In the genomic region with DNA sequence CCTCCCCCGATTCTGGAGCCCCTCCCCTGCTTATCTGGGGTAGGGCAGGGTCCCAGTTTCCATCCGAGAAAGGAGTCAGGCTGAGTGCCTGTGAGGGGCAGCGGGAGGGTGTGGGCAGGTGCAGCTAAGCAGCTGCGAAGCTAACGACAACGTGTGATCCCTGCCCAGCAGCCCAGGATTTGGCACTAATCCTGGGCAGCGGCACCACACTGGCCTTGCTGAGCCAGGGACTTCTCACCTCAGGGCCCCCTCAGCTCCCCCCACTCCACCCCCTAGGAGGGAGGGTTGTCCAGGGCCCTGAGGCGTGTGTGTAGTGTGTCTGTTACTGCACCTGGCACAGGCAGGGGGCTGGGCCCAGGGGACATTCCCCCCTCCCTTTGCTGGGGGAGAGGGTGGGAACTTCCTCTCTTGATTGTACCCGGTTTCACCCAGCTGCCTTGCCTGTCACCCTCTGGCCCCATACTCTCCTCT, we compare ENCODE assay signal across 10 cellular contexts. TPM values are rescaled to one million over a fixed set of nuclear protein-coding genes. Genes with fewer than 3 reads are reported as not detected.
A peak's percentile ranks its signal among the peaks of the same experiment; 100 is the strongest.
DNase-seq lines count a peak whose midpoint lies in the region; ATAC-seq lines count a peak whose summit lies in the region.
"Had no signal": no experiment of that assay in that cellular context is flagged by ENCODE, and none has a peak within 500 bp of the region (broad histone marks: within the 10 kb centered on the region; RNA-seq: fewer than 3 reads in every experiment).

No MANE protein-coding gene starts in this region.

- H3K27ac ChIP-seq in urinary bladder (ENCODE audit: low read depth), result peak overlapping the region; percentile 73
- H3K27ac ChIP-seq: pancreas had no signal

- H3K36me3 ChIP-seq in urinary bladder (ENCODE audit: insufficient read depth), result no peaks in the 10 kb centered on the region

- intact Hi-C loops in left ventricle myocardium superior (cut with micrococcal nuclease), result loop anchor here (5.0 kb wide), 1 partner anchor 54 kb away; no protein-coding TSS in a partner anchor

- H3K4me1 ChIP-seq in urinary bladder (ENCODE audit: insufficient read depth), result no peaks in the 10 kb centered on the region
- H3K4me1 ChIP-seq: pancreas had no signal

- H3K4me3 ChIP-seq in urinary bladder (ENCODE audit: low read depth, low read length), result no peak overlapping the region
- H3K4me3 ChIP-seq: pancreas had no signal

- WGBS in urinary bladder, result 31% methylated on average over 9 of the region's 9 CpGs

- ATAC-seq in HG02571 (IDR thresholded peaks at IDR 0.05; ENCODE audit: unreplicated experiment) (peak; percentile 47), left ventricle myocardium superior (peak; percentile 11)

- peak; percentile 27 for DNase-seq in GF-D8 (lab: John Stamatoyannopoulos, UW)
- peak; percentile 71 for DNase-seq in NCI-H2171 treated with DMSO at 0.1 percent for 48 hours (lab: John Stamatoyannopoulos, UW)
- no peak for DNase-seq in left ventricle myocardium superior
- DNase-seq in T1000 (lab: John Stamatoyannopoulos, UW), result no peak
- DNase-seq in NCI-H1930 (lab: John Stamatoyannopoulos, UW), result no peak
- DNase-seq in activated gamma-delta T cell treated with Interleukin-2 at 50 U/mL for 16 hours, result no peak
- DNase-seq: activated T-cell treated with anti-CD3 and anti-CD28 coated beads, Interleukin-2, amount 50 U/mL, for 72 hours had no signal

RNA-seq across cellular contexts. Expression of gene SMIM41, which starts 1.8 kb away (rescaled TPM):
- total RNA-seq in left ventricle myocardium superior (not detected), urinary bladder (3.4 TPM)
- polyA plus RNA-seq in urinary bladder, result 5.5 TPM
- total RNA-seq: activated T-cell treated with anti-CD3 and anti-CD28 coated beads, Interleukin-2, amount 50 U/mL, for 72 hours had no signal

RNA-seq across cellular contexts. Expression of gene ATG101, which starts 11.5 kb away (rescaled TPM):
- 26.5 TPM for total RNA-seq in left ventricle myocardium superior
- total RNA-seq in urinary bladder, result 20.4 TPM
- polyA plus RNA-seq in urinary bladder, result 46.4 TPM

RNA-seq across cellular contexts. Expression of gene NR4A1, which starts 30.1 kb away (rescaled TPM):
- total RNA-seq in left ventricle myocardium superior, result 58.9 TPM
- 18.3 TPM for total RNA-seq in urinary bladder
- polyA plus RNA-seq in urinary bladder, result 307 TPM

Comparison
In these comparisons a context has a peak if more than half of its experiments do, and no peak if none do; other contexts are left out.
1. DNase-seq: peak in GF-D8 (single experiment) and NCI-H2171 treated with DMSO at 0.1 percent for 48 hours (single experiment); none in left ventricle myocardium superior (single experiment), T1000 (single experiment), NCI-H1930 (0 of 2) and activated gamma-delta T cell treated with Interleukin-2 at 50 U/mL for 16 hours (single experiment).